6 cellular contexts compared by ENCODE assay signal in the genomic region with DNA sequence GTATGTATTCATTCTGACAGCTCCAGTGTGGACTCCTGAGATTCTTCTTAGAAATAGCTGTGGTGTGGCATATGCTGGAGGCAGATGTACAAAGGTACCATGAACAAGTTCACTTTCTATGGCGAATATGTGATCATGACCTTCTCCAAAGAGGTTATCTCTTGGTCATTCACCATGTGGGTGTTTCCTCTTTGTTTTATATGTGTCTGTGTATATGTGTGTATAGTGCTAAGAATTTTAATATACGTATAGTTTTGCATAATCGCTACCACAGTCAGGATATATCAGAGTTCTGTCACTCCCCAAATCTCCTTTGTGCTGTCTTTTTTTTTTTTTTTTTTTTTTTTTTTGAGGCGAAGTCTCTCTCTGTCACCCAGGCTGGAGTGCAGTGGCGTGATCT.
"Had no signal": no experiment of that assay in that cellular context is flagged by ENCODE, and none has a peak within 500 bp of the region (broad histone marks: within the 10 kb centered on the region; RNA-seq: fewer than 3 reads in every experiment).

No MANE protein-coding gene starts in this region.

- ATAC-seq: GM23338, HepG2 had no signal

- H3K27ac Mint-ChIP-seq: GM23338, H9, IgD-negative memory B cell had no signal

- H3K4me3 Mint-ChIP-seq: GM23338, H9 had no signal

- H3K27me3 Mint-ChIP-seq: IgD-negative memory B cell had no signal

- H3K4me1 Mint-ChIP-seq: GM23338, H9 had no signal

- H3K27ac ChIP-seq: HL-60 had no signal

- DNase-seq: H9, HCEC 1CT had no signal

- H3K4me3 ChIP-seq: GM23338 had no signal

- H3K4me2 ChIP-seq: GM23338 had no signal

- H2AFZ ChIP-seq: GM23338 had no signal
